34 cellular contexts compared by ENCODE assay signal in genomic region chr20:34431168-34431567, GRCh38.
DNase-seq lines count a peak whose midpoint lies in the region; ATAC-seq, FAIRE-seq and TF ChIP-seq lines count a peak whose summit lies in the region.
"Had no signal": no experiment of that assay in that cellular context is flagged by ENCODE, and none has a peak within 500 bp of the region (broad histone marks: within the 10 kb centered on the region; RNA-seq: fewer than 3 reads in every experiment).

No MANE protein-coding gene starts in this region.

- H3K4me3 Mint-ChIP-seq in CD4-positive, alpha-beta memory T cell = no peak overlapping the region
- no peak overlapping the region for H3K4me3 Mint-ChIP-seq in HFFc6
- no peak overlapping the region for H3K4me3 Mint-ChIP-seq in activated T-helper 1 cell treated with anti-CD3 and anti-CD28 coated beads, Interleukin-12 subunit alpha, Interleukin-12 subunit beta, Interleukin-2, Interleukin-4 antibody, amounts not matched to agents 30 ng/mL and 10 ng/mL and 1 ng/mL, durations not matched to agents 14 hours and 24 hours and 36 hours
- H3K4me3 Mint-ChIP-seq in natural killer cell treated with Interleukin-12 subunit alpha and Interleukin-12 subunit beta and Interleukin-15 and Interleukin-18, amount 100 ng/mL, for 72 hours = no peak overlapping the region
- H3K4me3 Mint-ChIP-seq in naive thymus-derived CD8-positive, alpha-beta T cell = no peak overlapping the region
- H3K4me3 Mint-ChIP-seq: activated CD4-positive, alpha-beta memory T cell treated with anti-CD3 and anti-CD28 coated beads, Interleukin-2, amount 10 ng/mL, durations not matched to agents 7 days and 5 days; activated naive CD4-positive, alpha-beta T cell treated with anti-CD3 and anti-CD28 coated beads, Interleukin-2, amount 10 ng/mL, durations not matched to agents 7 days and 5 days; T-helper 1 cell treated with Interleukin-12 subunit alpha and Interleukin-12 subunit beta and Interleukin-4 antibody, amounts not matched to agents 30 μg/mL and 1 μg/mL, for 36 hours had no signal

- intact Hi-C loops in CD4-positive, alpha-beta memory T cell (cut with micrococcal nuclease) = no loop called here
- intact Hi-C loops in activated T-helper 1 cell treated with anti-CD3 and anti-CD28 coated beads, Interleukin-12 subunit alpha, Interleukin-12 subunit beta, Interleukin-2, Interleukin-4 antibody, amounts not matched to agents 30 ng/mL and 10 ng/mL and 1 ng/mL, durations not matched to agents 14 hours and 24 hours and 36 hours (cut with micrococcal nuclease) = no loop called here

- POLR2A ChIA-PET in CD4-positive, alpha-beta memory T cell (lab: Charles Lee; ENCODE audit: partially characterized antibody) = no interaction called here
- POLR2A ChIA-PET in naive thymus-derived CD8-positive, alpha-beta T cell (lab: Charles Lee) = interaction anchor here (0.6 kb wide), 1 partner anchor 57 kb away, joined by 3 read pairs; no protein-coding TSS in a partner anchor

- no peak for FAIRE-seq in frontal cortex (lab: Jason Lieb, UNC)
- FAIRE-seq: bronchial epithelial cell, colon, urothelium cell line had no signal

- peaks cover 9 to 36% of the 10 kb centered on the region in 2 donors for H3K36me3 Mint-ChIP-seq in CD4-positive, alpha-beta memory T cell
- H3K36me3 Mint-ChIP-seq in HFFc6 (ENCODE audit: low read depth) = peaks cover 12% of the 10 kb centered on the region
- H3K36me3 Mint-ChIP-seq in activated T-helper 1 cell treated with anti-CD3 and anti-CD28 coated beads, Interleukin-12 subunit alpha, Interleukin-12 subunit beta, Interleukin-2, Interleukin-4 antibody, amounts not matched to agents 30 ng/mL and 10 ng/mL and 1 ng/mL, durations not matched to agents 14 hours and 24 hours and 36 hours (ENCODE audit: low read depth) = peaks cover 11% of the 10 kb centered on the region
- peaks cover 7% of the 10 kb centered on the region for H3K36me3 Mint-ChIP-seq in natural killer cell treated with Interleukin-12 subunit alpha and Interleukin-12 subunit beta and Interleukin-15 and Interleukin-18, amount 100 ng/mL, for 72 hours
- H3K36me3 Mint-ChIP-seq in naive thymus-derived CD8-positive, alpha-beta T cell = peaks cover under 1 to 63% (median under 1%) of the 10 kb centered on the region in 3 donors

- CTCF ChIA-PET in CD4-positive, alpha-beta memory T cell (lab: Charles Lee; ENCODE audit: partially characterized antibody) = interaction anchor here (1.5 kb wide), 1 partner anchor 118 kb away, joined by 5 read pairs; no protein-coding TSS in a partner anchor

- no peak overlapping the region for H3K4me3 ChIP-seq in CD4-positive, alpha-beta memory T cell (ENCODE audit: low read length in 2 of 2)
- H3K4me3 ChIP-seq: mucosa of descending colon, skin epidermis, testis had no signal

- no peak overlapping the region for H3K27ac ChIP-seq in CD4-positive, alpha-beta memory T cell (ENCODE audit: low read depth, low read length)
- H3K27ac ChIP-seq: epithelial cell of prostate, HL-60, skin epidermis, testis had no signal

- no peaks in the 10 kb centered on the region for H3K27me3 Mint-ChIP-seq in CD4-positive, alpha-beta memory T cell
- H3K27me3 Mint-ChIP-seq in HFFc6 (ENCODE audit: insufficient read depth) = peaks cover 3% of the 10 kb centered on the region
- H3K27me3 Mint-ChIP-seq in activated T-helper 1 cell treated with anti-CD3 and anti-CD28 coated beads, Interleukin-12 subunit alpha, Interleukin-12 subunit beta, Interleukin-2, Interleukin-4 antibody, amounts not matched to agents 30 ng/mL and 10 ng/mL and 1 ng/mL, durations not matched to agents 14 hours and 24 hours and 36 hours (ENCODE audit: insufficient read depth) = no peaks in the 10 kb centered on the region
- H3K27me3 Mint-ChIP-seq in natural killer cell treated with Interleukin-12 subunit alpha and Interleukin-12 subunit beta and Interleukin-15 and Interleukin-18, amount 100 ng/mL, for 72 hours = no peaks in the 10 kb centered on the region
- no peaks in the 10 kb centered on the region for H3K27me3 Mint-ChIP-seq in naive thymus-derived CD8-positive, alpha-beta T cell
- H3K27me3 Mint-ChIP-seq: activated CD4-positive, alpha-beta memory T cell treated with anti-CD3 and anti-CD28 coated beads, Interleukin-2, amount 10 ng/mL, durations not matched to agents 7 days and 5 days; activated naive CD4-positive, alpha-beta T cell treated with anti-CD3 and anti-CD28 coated beads, Interleukin-2, amount 10 ng/mL, durations not matched to agents 7 days and 5 days had no signal

- ATAC-seq in natural killer cell treated with Interleukin-12 subunit alpha and Interleukin-12 subunit beta and Interleukin-15 and Interleukin-18, amount 100 ng/mL, for 72 hours = no peak
- ATAC-seq in naive thymus-derived CD8-positive, alpha-beta T cell = no peak
- no peak for ATAC-seq in HG03025 (IDR thresholded peaks at IDR 0.05; ENCODE audit: low FRiP score, unreplicated experiment)
- ATAC-seq: left colon; mucosa of descending colon; Panc1; SK-N-SH treated with all-trans-retinoic acid at 6 μM for 48 hours; stimulated activated naive CD8-positive, alpha-beta T cell treated with anti-CD3 and anti-CD28 coated beads, Interleukin-15, Interleukin-2, amounts not matched to agents 100 U/mL and 50 U/mL, for 24 hours had no signal

- TF ChIP-seq CTCF in HFFc6 (IDR thresholded peaks at IDR 0.05) = no peak

- H3K9me3 Mint-ChIP-seq in CD4-positive, alpha-beta memory T cell = peaks cover 0 to 2% (median 0%) of the 10 kb centered on the region in 8 donors
- H3K9me3 Mint-ChIP-seq in HFFc6 = no peaks in the 10 kb centered on the region
- no peaks in the 10 kb centered on the region for H3K9me3 Mint-ChIP-seq in activated T-helper 1 cell treated with anti-CD3 and anti-CD28 coated beads, Interleukin-12 subunit alpha, Interleukin-12 subunit beta, Interleukin-2, Interleukin-4 antibody, amounts not matched to agents 30 ng/mL and 10 ng/mL and 1 ng/mL, durations not matched to agents 14 hours and 24 hours and 36 hours
- no peaks in the 10 kb centered on the region for H3K9me3 Mint-ChIP-seq in natural killer cell treated with Interleukin-12 subunit alpha and Interleukin-12 subunit beta and Interleukin-15 and Interleukin-18, amount 100 ng/mL, for 72 hours
- no peaks in the 10 kb centered on the region for H3K9me3 Mint-ChIP-seq in naive thymus-derived CD8-positive, alpha-beta T cell
- H3K9me3 Mint-ChIP-seq: activated CD4-positive, alpha-beta memory T cell treated with anti-CD3 and anti-CD28 coated beads, Interleukin-2, amount 10 ng/mL, durations not matched to agents 7 days and 5 days; activated naive CD4-positive, alpha-beta T cell treated with anti-CD3 and anti-CD28 coated beads, Interleukin-2, amount 10 ng/mL, durations not matched to agents 7 days and 5 days; T-helper 1 cell treated with Interleukin-12 subunit alpha and Interleukin-12 subunit beta and Interleukin-4 antibody, amounts not matched to agents 30 μg/mL and 1 μg/mL, for 36 hours had no signal

- H3K27ac Mint-ChIP-seq in CD4-positive, alpha-beta memory T cell = peak overlapping the region in 5 of 7 donors; percentile 26 to 70 (median 59)
- peak overlapping the region; percentile 2 for H3K27ac Mint-ChIP-seq in HFFc6
- H3K27ac Mint-ChIP-seq in activated T-helper 1 cell treated with anti-CD3 and anti-CD28 coated beads, Interleukin-12 subunit alpha, Interleukin-12 subunit beta, Interleukin-2, Interleukin-4 antibody, amounts not matched to agents 30 ng/mL and 10 ng/mL and 1 ng/mL, durations not matched to agents 14 hours and 24 hours and 36 hours = peak overlapping the region; percentile 1
- H3K27ac Mint-ChIP-seq in natural killer cell treated with Interleukin-12 subunit alpha and Interleukin-12 subunit beta and Interleukin-15 and Interleukin-18, amount 100 ng/mL, for 72 hours = peak overlapping the region; percentile 6 to 65
- H3K27ac Mint-ChIP-seq in naive thymus-derived CD8-positive, alpha-beta T cell = peak overlapping the region in 4 of 10 donors; percentile 3 to 79 (median 64)
- H3K27ac Mint-ChIP-seq: activated CD4-positive, alpha-beta memory T cell treated with anti-CD3 and anti-CD28 coated beads, Interleukin-2, amount 10 ng/mL, durations not matched to agents 7 days and 5 days; activated naive CD4-positive, alpha-beta T cell treated with anti-CD3 and anti-CD28 coated beads, Interleukin-2, amount 10 ng/mL, durations not matched to agents 7 days and 5 days; T-helper 1 cell treated with Interleukin-12 subunit alpha and Interleukin-12 subunit beta and Interleukin-4 antibody, amounts not matched to agents 30 μg/mL and 1 μg/mL, for 36 hours had no signal

- DNase-seq in CD4-positive, alpha-beta memory T cell = no peak
- DNase-seq in HFFc6 (no peak), frontal cortex (ENCODE audit: low spot score in 2 of 2) (no peak)
- DNase-seq in activated T-helper 1 cell treated with anti-CD3 and anti-CD28 coated beads, Interleukin-12 subunit alpha, Interleukin-12 subunit beta, Interleukin-2, Interleukin-4 antibody, amounts not matched to agents 30 ng/mL and 10 ng/mL and 1 ng/mL, durations not matched to agents 14 hours and 24 hours and 36 hours (ENCODE audit: low spot score) = no peak
- no peak for DNase-seq in natural killer cell treated with Interleukin-12 subunit alpha and Interleukin-12 subunit beta and Interleukin-15 and Interleukin-18, amount 100 ng/mL, for 72 hours (ENCODE audit: low spot score)
- no peak for DNase-seq in naive thymus-derived CD8-positive, alpha-beta T cell
- DNase-seq: activated CD4-positive, alpha-beta memory T cell treated with anti-CD3 and anti-CD28 coated beads, Interleukin-2, amount 10 ng/mL, durations not matched to agents 7 days and 5 days; activated CD4-positive, CD25-positive, alpha-beta regulatory T cell treated with anti-CD3 and anti-CD28 coated beads, Interleukin-2, amount 50 U/mL, for 72 hours; activated CD8-positive, alpha-beta memory T cell treated with anti-CD3 and anti-CD28 coated beads, Interleukin-2, amount 50 U/mL, for 4 hours; activated naive CD4-positive, alpha-beta T cell treated with anti-CD3 and anti-CD28 coated beads, Interleukin-2, amount 10 ng/mL, durations not matched to agents 7 days and 5 days; anterior cingulate cortex; DMS79 treated with DMSO at 0.1 percent for 48 hours; effector CD4-positive, alpha-beta T cell; GDM1; GOT3; hypothalamus; left colon; mammary epithelial cell; mucosa of descending colon; NCI-H146; NCI-H345; Right ventricle myocardium superior; stimulated activated naive CD8-positive, alpha-beta T cell treated with anti-CD3 and anti-CD28 coated beads, Interleukin-15, Interleukin-2, amounts not matched to agents 100 U/mL and 50 U/mL, for 24 hours; testis had no signal

- H3K4me1 ChIP-seq in CD4-positive, alpha-beta memory T cell (ENCODE audit: insufficient read depth, low read length) = no peaks in the 10 kb centered on the region

- H3K4me1 Mint-ChIP-seq in CD4-positive, alpha-beta memory T cell = peaks cover 0 to 13% (median 5%) of the 10 kb centered on the region in 4 donors
- H3K4me1 Mint-ChIP-seq in HFFc6 (ENCODE audit: low read depth) = peaks cover 10% of the 10 kb centered on the region
- peaks cover 11% of the 10 kb centered on the region for H3K4me1 Mint-ChIP-seq in activated T-helper 1 cell treated with anti-CD3 and anti-CD28 coated beads, Interleukin-12 subunit alpha, Interleukin-12 subunit beta, Interleukin-2, Interleukin-4 antibody, amounts not matched to agents 30 ng/mL and 10 ng/mL and 1 ng/mL, durations not matched to agents 14 hours and 24 hours and 36 hours (ENCODE audit: low read depth)
- H3K4me1 Mint-ChIP-seq in natural killer cell treated with Interleukin-12 subunit alpha and Interleukin-12 subunit beta and Interleukin-15 and Interleukin-18, amount 100 ng/mL, for 72 hours (ENCODE audit: low read depth in 2 of 2) = peaks cover 16 to 31% of the 10 kb centered on the region in 2 donors
- peaks cover 9 to 18% (median 14%) of the 10 kb centered on the region in 4 donors for H3K4me1 Mint-ChIP-seq in naive thymus-derived CD8-positive, alpha-beta T cell

- H3K36me3 ChIP-seq in CD4-positive, alpha-beta memory T cell (ENCODE audit: insufficient read depth, low read length) = peaks cover 5% of the 10 kb centered on the region

- H3K9me3 ChIP-seq in CD4-positive, alpha-beta memory T cell (ENCODE audit: control insufficient read depth in 1 of 2, low read length in 2 of 2) = no peaks in the 10 kb centered on the region
- H3K9me3 ChIP-seq: mucosa of descending colon, testis had no signal

- no peaks in the 10 kb centered on the region for H3K27me3 ChIP-seq in CD4-positive, alpha-beta memory T cell (ENCODE audit: insufficient read depth, low read length)
- H3K27me3 ChIP-seq: testis had no signal
